8 cellular contexts compared by ENCODE assay signal in the genomic region with DNA sequence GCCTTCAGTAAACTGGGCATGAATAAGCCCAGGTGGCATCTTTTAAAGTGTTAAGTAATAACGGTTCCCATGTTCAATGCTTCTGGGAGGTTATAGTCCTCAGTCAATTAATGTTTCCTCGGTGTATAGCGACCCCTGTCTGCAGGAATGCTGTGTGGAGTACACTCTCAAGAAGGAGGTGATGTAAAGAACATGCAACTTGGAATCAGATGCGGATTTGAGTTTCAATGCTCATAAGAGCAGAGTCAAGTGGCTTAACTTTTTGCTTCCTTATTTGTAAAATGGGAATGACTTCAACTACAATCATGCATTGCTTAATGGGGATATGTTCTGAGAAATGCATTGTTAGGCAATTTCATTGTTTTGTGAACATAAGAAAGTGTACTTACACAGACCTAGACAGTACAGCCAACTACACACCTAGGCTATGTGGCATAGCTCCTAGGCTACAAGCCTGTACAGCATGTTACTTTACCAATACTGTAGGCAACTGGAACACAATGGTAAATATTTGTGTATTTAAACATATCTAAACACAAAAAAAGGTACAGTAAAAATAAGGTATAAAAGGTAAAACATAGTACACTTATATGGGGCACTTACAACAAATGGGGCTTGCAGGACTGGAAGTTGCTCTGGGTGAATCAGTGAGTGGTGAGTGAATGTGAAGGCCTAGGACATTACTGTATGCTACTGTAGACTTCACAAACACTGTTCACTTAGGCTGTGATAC. TPM values are rescaled to one million over a fixed set of nuclear protein-coding genes. Genes with fewer than 3 reads are reported as not detected.
DNase-seq lines count a peak whose midpoint lies in the region; ATAC-seq and TF ChIP-seq lines count a peak whose summit lies in the region.

No MANE protein-coding gene starts in this region.

- no peak overlapping the region for H3K9ac ChIP-seq in PC-3 (ENCODE audit: low read length)

- no peak overlapping the region for H3K4me2 ChIP-seq in PC-3 (ENCODE audit: low read length)

- intact Hi-C loops in Calu3 (cut with micrococcal nuclease; ENCODE audit: unreplicated experiment) (loop anchor here (2.0 kb wide), 1 partner anchor 279 kb away; no protein-coding TSS in a partner anchor), PC-3 (cut with micrococcal nuclease) (loop anchor here (1.0 to 10.0 kb wide), 6 partner anchors 52 to 687 kb away; partner anchors contain the start of genes BMAL2 and PPFIBP1), transverse colon (cut with DNase I; ENCODE audit: low total_unique reads) (no loop called here)

- peak; percentile 85 for DNase-seq in Calu3
- DNase-seq in HL-60 (ENCODE audit: low read depth in 1 of 2, low spot score in 1 of 2), result peak; percentile 67 to 83
- peak; percentile 98 for DNase-seq in PC-3
- peak; percentile 58 for DNase-seq in activated T-cell treated with anti-CD3 and anti-CD28 coated beads, Interleukin-2, amount 50 U/mL, for 4 hours
- DNase-seq in fibroblast of the conjunctiva (ENCODE audit: low read depth), result peak; percentile 96
- peak; percentile 60 for DNase-seq in omental fat pad (ENCODE audit: low spot score)
- peak; percentile 85 for DNase-seq in transverse colon

- H3K4me1 ChIP-seq in PC-3 (ENCODE audit: insufficient read depth, low read length) (no peaks in the 10 kb centered on the region), transverse colon (no peaks in the 10 kb centered on the region)

- BruUV-seq in Calu3 (replicated peaks; lab: Mats Ljungman, UMichigan) (no TSS peak), PC-3 (replicated peaks; lab: Mats Ljungman, UMichigan) (no TSS peak)

- no peaks in the 10 kb centered on the region for H3K36me3 Mint-ChIP-seq in Calu3 (ENCODE audit: insufficient read depth, unreplicated experiment)
- H3K36me3 Mint-ChIP-seq in activated T-cell treated with anti-CD3 and anti-CD28 coated beads, Interleukin-2, amount 50 U/mL, for 4 hours (ENCODE audit: insufficient read depth), result no peaks in the 10 kb centered on the region

- in situ Hi-C loops in transverse colon (cut with MboI; ENCODE audit: low pct_ligation_motif_present in 1 of 4, low pct_unique_long_range_greater_than_20kb in 1 of 4, low sequenced_read_pairs in 3 of 4), result no loop called here

- TF ChIP-seq POLR2A in transverse colon (IDR thresholded peaks at IDR 0.05), result no peak

- H3K27me3 ChIP-seq in HL-60 (ENCODE audit: insufficient read depth, poor library complexity, severe bottlenecking), result no peaks in the 10 kb centered on the region
- H3K27me3 ChIP-seq in PC-3 (ENCODE audit: low read length), result no peaks in the 10 kb centered on the region
- H3K27me3 ChIP-seq in transverse colon, result no peaks in the 10 kb centered on the region

- H3K9me3 ChIP-seq in PC-3 (ENCODE audit: low read length) (no peaks in the 10 kb centered on the region), transverse colon (no peaks in the 10 kb centered on the region)

- H3K9me2 ChIP-seq in PC-3 (replicated peaks; ENCODE audit: low read length), result no peaks in the 10 kb centered on the region

- no peak overlapping the region for H3K4me3 ChIP-seq in HL-60 (replicated peaks; ENCODE audit: insufficient read depth, low read length)
- H3K4me3 ChIP-seq in PC-3 (ENCODE audit: low read length), result no peak overlapping the region
- no peak overlapping the region for H3K4me3 ChIP-seq in transverse colon

- H3K4me3 Mint-ChIP-seq in Calu3 (ENCODE audit: low read depth, unreplicated experiment), result no peak overlapping the region
- no peak overlapping the region for H3K4me3 Mint-ChIP-seq in activated T-cell treated with anti-CD3 and anti-CD28 coated beads, Interleukin-2, amount 50 U/mL, for 4 hours

- no peak overlapping the region for H2AFZ ChIP-seq in PC-3 (ENCODE audit: low read length)

- peak overlapping the region; percentile 80 for H3K27ac Mint-ChIP-seq in Calu3 (ENCODE audit: unreplicated experiment)

- H3K27ac ChIP-seq in HL-60 (replicated peaks) (no peak overlapping the region), PC-3 (ENCODE audit: low read length) (no peak overlapping the region), transverse colon (no peak overlapping the region)

- no peaks in the 10 kb centered on the region for H3F3A ChIP-seq in PC-3 (ENCODE audit: low read length, unreplicated experiment)

- WGBS in transverse colon (ENCODE audit: low coverage in 1 of 2), 2 donors, result 0% methylated on average over 1 to 4 of the region's 4 CpGs

- POLR2A ChIA-PET in PC-3 (lab: Charles Lee; ENCODE audit: unreplicated experiment), result no interaction called here

- H3K36me3 ChIP-seq in PC-3 (ENCODE audit: low read depth, low read length), result no peaks in the 10 kb centered on the region
- H3K36me3 ChIP-seq in transverse colon, result no peaks in the 10 kb centered on the region

- no peak for TF ChIP-seq EP300 in transverse colon (IDR thresholded peaks at IDR 0.05; ENCODE audit: low read depth)

- H3K9me3 Mint-ChIP-seq in Calu3 (ENCODE audit: low read depth, unreplicated experiment), result no peaks in the 10 kb centered on the region
- H3K9me3 Mint-ChIP-seq in activated T-cell treated with anti-CD3 and anti-CD28 coated beads, Interleukin-2, amount 50 U/mL, for 4 hours, result no peaks in the 10 kb centered on the region

- no peaks in the 10 kb centered on the region for H3K27me3 Mint-ChIP-seq in Calu3 (ENCODE audit: unreplicated experiment)
- H3K27me3 Mint-ChIP-seq in activated T-cell treated with anti-CD3 and anti-CD28 coated beads, Interleukin-2, amount 50 U/mL, for 4 hours (ENCODE audit: low read depth), result peaks cover 5% of the 10 kb centered on the region

- CTCF ChIA-PET in Calu3 (lab: Charles Lee), result no interaction called here
- CTCF ChIA-PET in PC-3 (lab: Charles Lee), result interaction anchor here (0.6 kb wide), 1 partner anchor 321 kb away, joined by 3 read pairs; no protein-coding TSS in a partner anchor

- TF ChIP-seq CTCF in Calu3 (IDR thresholded peaks at IDR 0.05; ENCODE audit: unreplicated experiment) (peak; percentile 65), HL-60 (IDR thresholded peaks at IDR 0.05; ENCODE audit: insufficient read depth, low read length) (peak; percentile 88), PC-3 (conservative IDR thresholded peaks at IDR 0.05; ENCODE audit: low read depth, low read length) (peak; percentile 99; the same call in 1 of the 2 replicates), omental fat pad (IDR thresholded peaks at IDR 0.05) (peak in 1 of 3 donors; percentile 50), transverse colon (IDR thresholded peaks at IDR 0.05) (peak; percentile 80 to 87 (median 84))

- no peaks in the 10 kb centered on the region for H4K20me1 ChIP-seq in PC-3 (ENCODE audit: low read length)

- H3K79me2 ChIP-seq in PC-3 (ENCODE audit: low read length), result no peaks in the 10 kb centered on the region

- peaks cover 6% of the 10 kb centered on the region for H3K4me1 Mint-ChIP-seq in Calu3 (ENCODE audit: low read depth, unreplicated experiment)
- H3K4me1 Mint-ChIP-seq in activated T-cell treated with anti-CD3 and anti-CD28 coated beads, Interleukin-2, amount 50 U/mL, for 4 hours (ENCODE audit: low read depth), result no peaks in the 10 kb centered on the region

- peak; percentile 94 for ATAC-seq in GM19463 (IDR thresholded peaks at IDR 0.05; ENCODE audit: unreplicated experiment)
- ATAC-seq in PC-3, result peak; percentile 99
- ATAC-seq in activated T-cell treated with anti-CD3 and anti-CD28 coated beads, Interleukin-2, amount 50 U/mL, for 4 hours, result peak; percentile 92 to 96
- ATAC-seq in omental fat pad (ENCODE audit: low FRiP score), result peak; percentile 84

RNA-seq across cellular contexts. Expression of gene MRPS35, which starts 6.7 kb away (rescaled TPM):
- total RNA-seq in Calu3 (2022), result 70.5 and 74.7 TPM in 2 replicates
- total RNA-seq in PC-3 (2014; rRNA removed), result 82.5 and 117 TPM in 2 replicates
- 10 to 100 TPM; 75.2 to 79.6 (median 79.1) TPM for total RNA-seq in activated T-cell treated with anti-CD3 and anti-CD28 coated beads, Interleukin-2, amount 50 U/mL, for 4 hours
- total RNA-seq in omental fat pad, result 10 to 100 TPM; 30.0 to 41.8 (median 34.7) TPM
- total RNA-seq in transverse colon, result 10 to 100 TPM; 30.7 to 78.8 (median 63.8) TPM

RNA-seq across cellular contexts. Expression of gene REP15, which starts 7.6 kb away (rescaled TPM):
- total RNA-seq in Calu3 (2022) (0.78 and 0.83 TPM in 2 replicates), PC-3 (2014; rRNA removed) (1.6 and 2.4 TPM in 2 replicates), omental fat pad (10 to 100 TPM in 1 of 4 donors, 1 to 10 TPM in 2, under 1 TPM in 1; 0.96 to 13.1 (median 3.1) TPM), transverse colon (100 to 1,000 TPM in 1 of 4 donors, 10 to 100 TPM in 2, 1 to 10 TPM in 1; 7.5 to 210 (median 45.3) TPM)
- total RNA-seq in activated T-cell treated with anti-CD3 and anti-CD28 coated beads, Interleukin-2, amount 50 U/mL, for 4 hours, result under 1 TPM; 0.35 to 0.38 (median 0.37) TPM
